11 cellular contexts compared by ENCODE assay signal in genomic region chr7:55476071-55476803, GRCh38.
A peak's percentile ranks its signal among the peaks of the same experiment; 100 is the strongest.
DNase-seq lines count a peak whose midpoint lies in the region; ATAC-seq lines count a peak whose summit lies in the region.
"Had no signal": no experiment of that assay in that cellular context is flagged by ENCODE, and none has a peak within 500 bp of the region (broad histone marks: within the 10 kb centered on the region; RNA-seq: fewer than 3 reads in every experiment).

No MANE protein-coding gene starts in this region.

- H3K4me1 ChIP-seq in naive thymus-derived CD4-positive, alpha-beta T cell (ENCODE audit: control insufficient read depth in 2 of 2, insufficient read depth in 2 of 2, low read length in 2 of 2) = peaks cover 37 to 66% of the 10 kb centered on the region in 2 donors

- peaks cover 28 to 40% (median 28%) of the 10 kb centered on the region in 3 donors for H3K4me1 Mint-ChIP-seq in IgD-negative memory B cell
- H3K4me1 Mint-ChIP-seq in naive thymus-derived CD4-positive, alpha-beta T cell = peaks cover 48 to 88% (median 85%) of the 10 kb centered on the region in 7 donors

- peak in 10 of 14 donors; percentile 39 to 84 (median 58) for DNase-seq in C1 segment of cervical spinal cord (lab: John Stamatoyannopoulos, UW)
- peak; percentile 83 for DNase-seq in brain pericyte (ENCODE audit: low read depth, low spot score)
- DNase-seq in naive thymus-derived CD4-positive, alpha-beta T cell = no peak
- no peak for DNase-seq in central memory CD4-positive, alpha-beta T cell
- no peak for DNase-seq in cerebellar nuclear complex (lab: John Stamatoyannopoulos, UW)
- DNase-seq: heart right ventricle, NCI-H187 treated with DMSO at 0.1 percent for 48 hours had no signal

- H3K27ac ChIP-seq in naive thymus-derived CD4-positive, alpha-beta T cell (ENCODE audit: low read depth, low read length) = peak overlapping the region; percentile 61
- H3K27ac ChIP-seq: heart right ventricle, neutrophil had no signal

- POLR2A ChIA-PET in naive thymus-derived CD4-positive, alpha-beta T cell (lab: Charles Lee) = interaction anchor here (0.5 to 1.2 kb wide), 3 partner anchors 21 to 97 kb away, joined by 3 to 4 read pairs (median 3); no protein-coding TSS in a partner anchor

- no peaks in the 10 kb centered on the region for H3K27me3 Mint-ChIP-seq in IgD-negative memory B cell
- no peaks in the 10 kb centered on the region for H3K27me3 Mint-ChIP-seq in naive thymus-derived CD4-positive, alpha-beta T cell

- peak; percentile 5 for ATAC-seq in naive thymus-derived CD4-positive, alpha-beta T cell
- ATAC-seq in GM21390 (IDR thresholded peaks at IDR 0.05; ENCODE audit: unreplicated experiment) (no peak), GM19455 (IDR thresholded peaks at IDR 0.05; ENCODE audit: unreplicated experiment) (no peak)

- H3K9me3 Mint-ChIP-seq in IgD-negative memory B cell = no peaks in the 10 kb centered on the region
- H3K9me3 Mint-ChIP-seq in naive thymus-derived CD4-positive, alpha-beta T cell = no peaks in the 10 kb centered on the region

- H3K9me3 ChIP-seq in naive thymus-derived CD4-positive, alpha-beta T cell (ENCODE audit: control insufficient read depth in 2 of 3, low read length in 3 of 3) = no peaks in the 10 kb centered on the region
- H3K9me3 ChIP-seq: heart right ventricle, neutrophil had no signal

- peak overlapping the region; percentile 30 for H3K4me3 ChIP-seq in naive thymus-derived CD4-positive, alpha-beta T cell (ENCODE audit: low read length)
- H3K4me3 ChIP-seq: heart right ventricle had no signal

- CTCF ChIA-PET in naive thymus-derived CD4-positive, alpha-beta T cell (lab: Charles Lee) = interaction anchor here (1.1 kb wide), 1 partner anchor 15 kb away, joined by 3 read pairs; no protein-coding TSS in a partner anchor

- no peak overlapping the region for H3K4me3 Mint-ChIP-seq in IgD-negative memory B cell
- peak overlapping the region; percentile 69 to 85 (median 76) for H3K4me3 Mint-ChIP-seq in naive thymus-derived CD4-positive, alpha-beta T cell

- H3K36me3 ChIP-seq in naive thymus-derived CD4-positive, alpha-beta T cell (ENCODE audit: control insufficient read depth in 2 of 3, insufficient read depth in 3 of 3, low read length in 3 of 3) = peaks cover 0 to 9% (median 0%) of the 10 kb centered on the region in 3 experiments

- H3K36me3 Mint-ChIP-seq in IgD-negative memory B cell = peaks cover 2% of the 10 kb centered on the region
- peaks cover 5 to 36% (median 21%) of the 10 kb centered on the region in 5 donors for H3K36me3 Mint-ChIP-seq in naive thymus-derived CD4-positive, alpha-beta T cell

- H3K27me3 ChIP-seq in naive thymus-derived CD4-positive, alpha-beta T cell (ENCODE audit: control insufficient read depth in 2 of 2, insufficient read depth in 2 of 2, low read length in 2 of 2) = no peaks in the 10 kb centered on the region
- H3K27me3 ChIP-seq: heart right ventricle, neutrophil had no signal

- H3K27ac Mint-ChIP-seq in IgD-negative memory B cell = peak overlapping the region in 2 of 3 donors; percentile 87 to 89
- peak overlapping the region; percentile 82 to 97 (median 95) for H3K27ac Mint-ChIP-seq in naive thymus-derived CD4-positive, alpha-beta T cell

- intact Hi-C loops in naive thymus-derived CD4-positive, alpha-beta T cell (cut with micrococcal nuclease) = loop anchor here in 1 of 2 donors (5.0 kb wide), 1 partner anchor 109 kb away; the partner anchor contains the start of gene LANCL2

Comparison
In these comparisons a context has a peak if more than half of its experiments do, and no peak if none do; other contexts are left out.
1. DNase-seq: peak in C1 segment of cervical spinal cord (10 of 14) and brain pericyte (single experiment); none in naive thymus-derived CD4-positive, alpha-beta T cell (0 of 9), central memory CD4-positive, alpha-beta T cell (single experiment) and cerebellar nuclear complex (0 of 2).
2. H3K4me3 Mint-ChIP-seq: peak in naive thymus-derived CD4-positive, alpha-beta T cell (10 of 10); none in IgD-negative memory B cell (0 of 4).